In genomic region chr20:49283176-49283702, GRCh38 we compare ENCODE assay signal across 1 cellular context.
TF ChIP-seq lines count a peak whose summit lies in the region.

No MANE protein-coding gene starts in this region.

TF ChIP-seq in K562, 482 proteins besides CTCF, POLR2A, EP300 and RAD21 (continued from another document):
- TF ChIP-seq RERE (CRISPR knock-in tag; IDR thresholded peaks at IDR 0.05; ENCODE audit: borderline replicate concordance) (no peak), POLR2AphosphoS2 (IDR thresholded peaks at IDR 0.05; ENCODE audit: low read length) (peak; percentile 53; the same call in 1 of the 2 replicates), SMAD3 (CRISPR knock-in tag; conservative IDR thresholded peaks at IDR 0.05) (0 out of 2 replicates have a peak, but pooled peaks have one; percentile 2), KDM4B (IDR thresholded peaks at IDR 0.05; ENCODE audit: borderline replicate concordance in 2 of 2, low read depth in 1 of 2) (no peak), POLR2B (IDR thresholded peaks at IDR 0.05; ENCODE audit: low read depth, partially characterized antibody) (peak; percentile 29), RBM17 (IDR thresholded peaks at IDR 0.05; ENCODE audit: borderline replicate concordance, low read depth, low read length) (no peak), MYC (IDR thresholded peaks at IDR 0.05; ENCODE audit: low read depth, low read length) (0 out of 2 replicates have a peak, but pooled peaks have one; percentile 2), MYC (CRISPR knock-in tag; IDR thresholded peaks at IDR 0.05; ENCODE audit: borderline replicate concordance, low read depth) (no peak), ZNF121 (CRISPR knock-in tag; conservative IDR thresholded peaks at IDR 0.05) (0 out of 2 replicates have a peak, but pooled peaks have one; percentile 7), NEUROD1 (IDR thresholded peaks at IDR 0.05; ENCODE audit: borderline replicate concordance, low read depth, low read length, partially characterized antibody) (no peak), KAT7 (CRISPR knock-in tag; IDR thresholded peaks at IDR 0.05; ENCODE audit: borderline replicate concordance) (peak; percentile 66; the same call in 1 of the 2 replicates), POLR2G (IDR thresholded peaks at IDR 0.05; ENCODE audit: low read depth, low read length) (0 out of 2 replicates have a peak, but pooled peaks have one; percentile 21), HDAC6 (IDR thresholded peaks at IDR 0.05; ENCODE audit: low read depth, low read length) (no peak), ESRRB (CRISPR knock-in tag; IDR thresholded peaks at IDR 0.05; ENCODE audit: borderline replicate concordance) (no peak)
